1 cellular context compared by ENCODE assay signal in genomic region chr6:84249724-84250123, GRCh38.
TF ChIP-seq lines count a peak whose summit lies in the region.

No MANE protein-coding gene starts in this region.

TF ChIP-seq in K562, 482 proteins besides CTCF, POLR2A, EP300 and RAD21:
- TF ChIP-seq ZNF239 (CRISPR knock-in tag; IDR thresholded peaks at IDR 0.05) = no peak
- no peak for TF ChIP-seq RFX5 (IDR thresholded peaks at IDR 0.05; ENCODE audit: low read depth, low read length)
- no peak for TF ChIP-seq CREB5 (CRISPR knock-in tag; IDR thresholded peaks at IDR 0.05)
- TF ChIP-seq PURB (CRISPR knock-in tag; IDR thresholded peaks at IDR 0.05; ENCODE audit: low read depth) = no peak
- TF ChIP-seq RUNX1 (IDR thresholded peaks at IDR 0.05; ENCODE audit: low read depth) = no peak
- no peak for TF ChIP-seq ZNF655 (CRISPR knock-in tag; IDR thresholded peaks at IDR 0.05)
- TF ChIP-seq BRD4 (IDR thresholded peaks at IDR 0.05) = no peak
- no peak for TF ChIP-seq NR2F6 (CRISPR knock-in tag; IDR thresholded peaks at IDR 0.05)
- TF ChIP-seq ZNF512 (tag; IDR thresholded peaks at IDR 0.05) = no peak
- no peak for TF ChIP-seq RAD51 (IDR thresholded peaks at IDR 0.05; ENCODE audit: borderline replicate concordance, low read depth)
- TF ChIP-seq RBM22 (IDR thresholded peaks at IDR 0.05; ENCODE audit: low read depth, low read length, poor library complexity, severe bottlenecking) = no peak
- TF ChIP-seq PRDM10 (IDR thresholded peaks at IDR 0.05; ENCODE audit: partially characterized antibody) = no peak
- TF ChIP-seq KLF6 (CRISPR knock-in tag; IDR thresholded peaks at IDR 0.05; ENCODE audit: borderline replicate concordance) = no peak
- no peak for TF ChIP-seq PBX2 (CRISPR knock-in tag; IDR thresholded peaks at IDR 0.05; ENCODE audit: low read depth)
- no peak for TF ChIP-seq PBX2 (tag; conservative IDR thresholded peaks at IDR 0.05; ENCODE audit: low read depth)
- no peak for TF ChIP-seq FOXK2 (conservative IDR thresholded peaks at IDR 0.05 in 1 of 2, IDR thresholded peaks at IDR 0.05 in 1 of 2; ENCODE audit: low read depth in 2 of 2)
